In the genomic region with DNA sequence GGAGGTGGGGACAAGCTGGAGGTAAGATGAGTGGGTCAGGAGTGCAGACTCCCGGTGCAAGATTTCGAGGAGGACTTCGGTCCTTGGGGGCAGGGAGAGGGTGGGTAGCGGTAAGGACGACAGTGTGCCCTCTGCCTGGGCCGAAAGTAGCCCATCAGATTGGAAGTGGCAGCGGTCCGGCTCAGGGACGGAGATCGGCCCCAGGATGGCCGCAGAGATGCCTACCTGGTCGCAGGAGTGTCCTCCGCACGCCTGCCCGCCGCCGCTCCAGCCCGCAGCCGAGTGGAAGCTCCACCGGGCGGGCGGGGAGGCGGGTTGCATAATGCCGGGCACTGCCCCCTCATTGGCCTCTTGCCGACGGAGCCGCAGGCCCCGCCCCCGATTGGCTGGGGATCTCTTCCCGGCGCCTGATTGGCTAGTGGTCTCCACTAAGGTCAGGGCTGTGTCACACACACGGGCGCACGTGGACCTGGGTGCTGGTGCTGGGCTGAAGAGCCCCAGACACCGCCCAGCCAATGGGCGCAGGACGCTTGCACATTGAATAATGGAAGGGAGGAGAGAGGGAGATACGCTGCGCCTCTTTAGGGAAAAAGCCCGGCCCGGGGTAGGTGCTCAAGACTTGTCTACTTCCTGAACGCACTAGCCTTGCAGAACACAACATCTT, we compare ENCODE assay signal across 1 cellular context.
A peak's percentile ranks its signal among the peaks of the same experiment; 100 is the strongest.
TF ChIP-seq lines count a peak whose summit lies in the region.

A gene with protein sequence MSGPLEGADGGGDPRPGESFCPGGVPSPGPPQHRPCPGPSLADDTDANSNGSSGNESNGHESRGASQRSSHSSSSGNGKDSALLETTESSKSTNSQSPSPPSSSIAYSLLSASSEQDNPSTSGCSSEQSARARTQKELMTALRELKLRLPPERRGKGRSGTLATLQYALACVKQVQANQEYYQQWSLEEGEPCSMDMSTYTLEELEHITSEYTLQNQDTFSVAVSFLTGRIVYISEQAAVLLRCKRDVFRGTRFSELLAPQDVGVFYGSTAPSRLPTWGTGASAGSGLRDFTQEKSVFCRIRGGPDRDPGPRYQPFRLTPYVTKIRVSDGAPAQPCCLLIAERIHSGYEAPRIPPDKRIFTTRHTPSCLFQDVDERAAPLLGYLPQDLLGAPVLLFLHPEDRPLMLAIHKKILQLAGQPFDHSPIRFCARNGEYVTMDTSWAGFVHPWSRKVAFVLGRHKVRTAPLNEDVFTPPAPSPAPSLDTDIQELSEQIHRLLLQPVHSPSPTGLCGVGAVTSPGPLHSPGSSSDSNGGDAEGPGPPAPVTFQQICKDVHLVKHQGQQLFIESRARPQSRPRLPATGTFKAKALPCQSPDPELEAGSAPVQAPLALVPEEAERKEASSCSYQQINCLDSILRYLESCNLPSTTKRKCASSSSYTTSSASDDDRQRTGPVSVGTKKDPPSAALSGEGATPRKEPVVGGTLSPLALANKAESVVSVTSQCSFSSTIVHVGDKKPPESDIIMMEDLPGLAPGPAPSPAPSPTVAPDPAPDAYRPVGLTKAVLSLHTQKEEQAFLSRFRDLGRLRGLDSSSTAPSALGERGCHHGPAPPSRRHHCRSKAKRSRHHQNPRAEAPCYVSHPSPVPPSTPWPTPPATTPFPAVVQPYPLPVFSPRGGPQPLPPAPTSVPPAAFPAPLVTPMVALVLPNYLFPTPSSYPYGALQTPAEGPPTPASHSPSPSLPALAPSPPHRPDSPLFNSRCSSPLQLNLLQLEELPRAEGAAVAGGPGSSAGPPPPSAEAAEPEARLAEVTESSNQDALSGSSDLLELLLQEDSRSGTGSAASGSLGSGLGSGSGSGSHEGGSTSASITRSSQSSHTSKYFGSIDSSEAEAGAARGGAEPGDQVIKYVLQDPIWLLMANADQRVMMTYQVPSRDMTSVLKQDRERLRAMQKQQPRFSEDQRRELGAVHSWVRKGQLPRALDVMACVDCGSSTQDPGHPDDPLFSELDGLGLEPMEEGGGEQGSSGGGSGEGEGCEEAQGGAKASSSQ (N-terminal part only) (minus strand): TSS at position 293 of the 664 bp plus-strand sequence. CDS start 1,698 bp downstream, outside the sequence.

TF ChIP-seq in HepG2, 621 proteins besides CTCF, POLR2A, EP300 and RAD21 (continued from another document and continues in another):
- TF ChIP-seq, protein P1, sequence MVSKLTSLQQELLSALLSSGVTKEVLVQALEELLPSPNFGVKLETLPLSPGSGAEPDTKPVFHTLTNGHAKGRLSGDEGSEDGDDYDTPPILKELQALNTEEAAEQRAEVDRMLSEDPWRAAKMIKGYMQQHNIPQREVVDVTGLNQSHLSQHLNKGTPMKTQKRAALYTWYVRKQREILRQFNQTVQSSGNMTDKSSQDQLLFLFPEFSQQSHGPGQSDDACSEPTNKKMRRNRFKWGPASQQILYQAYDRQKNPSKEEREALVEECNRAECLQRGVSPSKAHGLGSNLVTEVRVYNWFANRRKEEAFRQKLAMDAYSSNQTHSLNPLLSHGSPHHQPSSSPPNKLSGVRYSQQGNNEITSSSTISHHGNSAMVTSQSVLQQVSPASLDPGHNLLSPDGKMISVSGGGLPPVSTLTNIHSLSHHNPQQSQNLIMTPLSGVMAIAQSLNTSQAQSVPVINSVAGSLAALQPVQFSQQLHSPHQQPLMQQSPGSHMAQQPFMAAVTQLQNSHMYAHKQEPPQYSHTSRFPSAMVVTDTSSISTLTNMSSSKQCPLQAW (CRISPR knock-in tag; IDR thresholded peaks at IDR 0.05), result no peak
- no peak for TF ChIP-seq EEA1 (CRISPR knock-in tag; IDR thresholded peaks at IDR 0.05; ENCODE audit: borderline replicate concordance)
- TF ChIP-seq, protein P2, sequence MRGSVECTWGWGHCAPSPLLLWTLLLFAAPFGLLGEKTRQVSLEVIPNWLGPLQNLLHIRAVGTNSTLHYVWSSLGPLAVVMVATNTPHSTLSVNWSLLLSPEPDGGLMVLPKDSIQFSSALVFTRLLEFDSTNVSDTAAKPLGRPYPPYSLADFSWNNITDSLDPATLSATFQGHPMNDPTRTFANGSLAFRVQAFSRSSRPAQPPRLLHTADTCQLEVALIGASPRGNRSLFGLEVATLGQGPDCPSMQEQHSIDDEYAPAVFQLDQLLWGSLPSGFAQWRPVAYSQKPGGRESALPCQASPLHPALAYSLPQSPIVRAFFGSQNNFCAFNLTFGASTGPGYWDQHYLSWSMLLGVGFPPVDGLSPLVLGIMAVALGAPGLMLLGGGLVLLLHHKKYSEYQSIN (CRISPR knock-in tag; IDR thresholded peaks at IDR 0.05; ENCODE audit: borderline replicate concordance), result no peak
- TF ChIP-seq FOXK2 (IDR thresholded peaks at IDR 0.05), result no peak
- no peak for TF ChIP-seq KMT2A (CRISPR knock-in tag; IDR thresholded peaks at IDR 0.05)
- no peak for TF ChIP-seq YEATS2 (CRISPR knock-in tag; IDR thresholded peaks at IDR 0.05; ENCODE audit: borderline replicate concordance)
- TF ChIP-seq HOXA7 (CRISPR knock-in tag; IDR thresholded peaks at IDR 0.05), result no peak
- no peak for TF ChIP-seq IKZF1 (IDR thresholded peaks at IDR 0.05)
- TF ChIP-seq JARID2 (CRISPR knock-in tag; IDR thresholded peaks at IDR 0.05; ENCODE audit: insufficient replicate concordance), result no peak
- no peak; the same call in 1 of the 2 replicates for TF ChIP-seq ZNF678 (CRISPR knock-in tag; IDR thresholded peaks at IDR 0.05)
- TF ChIP-seq KDM5A (IDR thresholded peaks at IDR 0.05; ENCODE audit: borderline replicate concordance, low read length), result no peak
- TF ChIP-seq, protein P3, sequence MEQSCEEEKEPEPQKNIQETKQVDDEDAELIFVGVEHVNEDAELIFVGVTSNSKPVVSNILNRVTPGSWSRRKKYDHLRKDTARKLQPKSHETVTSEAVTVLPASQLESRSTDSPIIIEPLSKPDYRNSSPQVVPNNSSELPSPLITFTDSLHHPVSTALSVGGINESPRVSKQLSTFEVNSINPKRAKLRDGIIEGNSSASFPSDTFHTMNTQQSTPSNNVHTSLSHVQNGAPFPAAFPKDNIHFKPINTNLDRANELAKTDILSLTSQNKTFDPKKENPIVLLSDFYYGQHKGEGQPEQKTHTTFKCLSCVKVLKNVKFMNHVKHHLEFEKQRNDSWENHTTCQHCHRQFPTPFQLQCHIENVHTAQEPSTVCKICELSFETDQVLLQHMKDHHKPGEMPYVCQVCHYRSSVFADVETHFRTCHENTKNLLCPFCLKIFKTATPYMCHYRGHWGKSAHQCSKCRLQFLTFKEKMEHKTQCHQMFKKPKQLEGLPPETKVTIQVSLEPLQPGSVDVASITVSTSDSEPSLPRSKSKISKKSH (CRISPR knock-in tag; IDR thresholded peaks at IDR 0.05; ENCODE audit: borderline replicate concordance), result no peak
- no peak for TF ChIP-seq KDM6A (CRISPR knock-in tag; IDR thresholded peaks at IDR 0.05; ENCODE audit: low read depth)
- TF ChIP-seq, protein P4, sequence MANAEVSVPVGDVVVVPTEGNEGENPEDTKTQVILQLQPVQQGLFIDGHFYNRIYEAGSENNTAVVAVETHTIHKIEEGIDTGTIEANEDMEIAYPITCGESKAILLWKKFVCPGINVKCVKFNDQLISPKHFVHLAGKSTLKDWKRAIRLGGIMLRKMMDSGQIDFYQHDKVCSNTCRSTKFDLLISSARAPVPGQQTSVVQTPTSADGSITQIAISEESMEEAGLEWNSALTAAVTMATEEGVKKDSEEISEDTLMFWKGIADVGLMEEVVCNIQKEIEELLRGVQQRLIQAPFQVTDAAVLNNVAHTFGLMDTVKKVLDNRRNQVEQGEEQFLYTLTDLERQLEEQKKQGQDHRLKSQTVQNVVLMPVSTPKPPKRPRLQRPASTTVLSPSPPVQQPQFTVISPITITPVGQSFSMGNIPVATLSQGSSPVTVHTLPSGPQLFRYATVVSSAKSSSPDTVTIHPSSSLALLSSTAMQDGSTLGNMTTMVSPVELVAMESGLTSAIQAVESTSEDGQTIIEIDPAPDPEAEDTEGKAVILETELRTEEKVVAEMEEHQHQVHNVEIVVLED (CRISPR knock-in tag; IDR thresholded peaks at IDR 0.05; ENCODE audit: borderline replicate concordance), result no peak
- no peak for TF ChIP-seq ZNF235 (CRISPR knock-in tag; IDR thresholded peaks at IDR 0.05; ENCODE audit: borderline replicate concordance)
- TF ChIP-seq SNAI1 (CRISPR knock-in tag; IDR thresholded peaks at IDR 0.05; ENCODE audit: borderline replicate concordance), result no peak
- TF ChIP-seq, protein P5, sequence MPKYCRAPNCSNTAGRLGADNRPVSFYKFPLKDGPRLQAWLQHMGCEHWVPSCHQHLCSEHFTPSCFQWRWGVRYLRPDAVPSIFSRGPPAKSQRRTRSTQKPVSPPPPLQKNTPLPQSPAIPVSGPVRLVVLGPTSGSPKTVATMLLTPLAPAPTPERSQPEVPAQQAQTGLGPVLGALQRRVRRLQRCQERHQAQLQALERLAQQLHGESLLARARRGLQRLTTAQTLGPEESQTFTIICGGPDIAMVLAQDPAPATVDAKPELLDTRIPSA (CRISPR knock-in tag; IDR thresholded peaks at IDR 0.05; ENCODE audit: borderline replicate concordance), result no peak
- TF ChIP-seq, protein P6, sequence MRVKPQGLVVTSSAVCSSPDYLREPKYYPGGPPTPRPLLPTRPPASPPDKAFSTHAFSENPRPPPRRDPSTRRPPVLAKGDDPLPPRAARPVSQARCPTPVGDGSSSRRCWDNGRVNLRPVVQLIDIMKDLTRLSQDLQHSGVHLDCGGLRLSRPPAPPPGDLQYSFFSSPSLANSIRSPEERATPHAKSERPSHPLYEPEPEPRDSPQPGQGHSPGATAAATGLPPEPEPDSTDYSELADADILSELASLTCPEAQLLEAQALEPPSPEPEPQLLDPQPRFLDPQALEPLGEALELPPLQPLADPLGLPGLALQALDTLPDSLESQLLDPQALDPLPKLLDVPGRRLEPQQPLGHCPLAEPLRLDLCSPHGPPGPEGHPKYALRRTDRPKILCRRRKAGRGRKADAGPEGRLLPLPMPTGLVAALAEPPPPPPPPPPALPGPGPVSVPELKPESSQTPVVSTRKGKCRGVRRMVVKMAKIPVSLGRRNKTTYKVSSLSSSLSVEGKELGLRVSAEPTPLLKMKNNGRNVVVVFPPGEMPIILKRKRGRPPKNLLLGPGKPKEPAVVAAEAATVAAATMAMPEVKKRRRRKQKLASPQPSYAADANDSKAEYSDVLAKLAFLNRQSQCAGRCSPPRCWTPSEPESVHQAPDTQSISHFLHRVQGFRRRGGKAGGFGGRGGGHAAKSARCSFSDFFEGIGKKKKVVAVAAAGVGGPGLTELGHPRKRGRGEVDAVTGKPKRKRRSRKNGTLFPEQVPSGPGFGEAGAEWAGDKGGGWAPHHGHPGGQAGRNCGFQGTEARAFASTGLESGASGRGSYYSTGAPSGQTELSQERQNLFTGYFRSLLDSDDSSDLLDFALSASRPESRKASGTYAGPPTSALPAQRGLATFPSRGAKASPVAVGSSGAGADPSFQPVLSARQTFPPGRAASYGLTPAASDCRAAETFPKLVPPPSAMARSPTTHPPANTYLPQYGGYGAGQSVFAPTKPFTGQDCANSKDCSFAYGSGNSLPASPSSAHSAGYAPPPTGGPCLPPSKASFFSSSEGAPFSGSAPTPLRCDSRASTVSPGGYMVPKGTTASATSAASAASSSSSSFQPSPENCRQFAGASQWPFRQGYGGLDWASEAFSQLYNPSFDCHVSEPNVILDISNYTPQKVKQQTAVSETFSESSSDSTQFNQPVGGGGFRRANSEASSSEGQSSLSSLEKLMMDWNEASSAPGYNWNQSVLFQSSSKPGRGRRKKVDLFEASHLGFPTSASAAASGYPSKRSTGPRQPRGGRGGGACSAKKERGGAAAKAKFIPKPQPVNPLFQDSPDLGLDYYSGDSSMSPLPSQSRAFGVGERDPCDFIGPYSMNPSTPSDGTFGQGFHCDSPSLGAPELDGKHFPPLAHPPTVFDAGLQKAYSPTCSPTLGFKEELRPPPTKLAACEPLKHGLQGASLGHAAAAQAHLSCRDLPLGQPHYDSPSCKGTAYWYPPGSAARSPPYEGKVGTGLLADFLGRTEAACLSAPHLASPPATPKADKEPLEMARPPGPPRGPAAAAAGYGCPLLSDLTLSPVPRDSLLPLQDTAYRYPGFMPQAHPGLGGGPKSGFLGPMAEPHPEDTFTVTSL (CRISPR knock-in tag; IDR thresholded peaks at IDR 0.05; ENCODE audit: borderline replicate concordance), result no peak
- no peak for TF ChIP-seq ARID2 (CRISPR knock-in tag; IDR thresholded peaks at IDR 0.05; ENCODE audit: borderline replicate concordance)
- 0 out of 2 replicates have a peak, but pooled peaks have one; percentile 20 for TF ChIP-seq ZNF598 (CRISPR knock-in tag; IDR thresholded peaks at IDR 0.05; ENCODE audit: borderline replicate concordance)
- TF ChIP-seq, protein P7, sequence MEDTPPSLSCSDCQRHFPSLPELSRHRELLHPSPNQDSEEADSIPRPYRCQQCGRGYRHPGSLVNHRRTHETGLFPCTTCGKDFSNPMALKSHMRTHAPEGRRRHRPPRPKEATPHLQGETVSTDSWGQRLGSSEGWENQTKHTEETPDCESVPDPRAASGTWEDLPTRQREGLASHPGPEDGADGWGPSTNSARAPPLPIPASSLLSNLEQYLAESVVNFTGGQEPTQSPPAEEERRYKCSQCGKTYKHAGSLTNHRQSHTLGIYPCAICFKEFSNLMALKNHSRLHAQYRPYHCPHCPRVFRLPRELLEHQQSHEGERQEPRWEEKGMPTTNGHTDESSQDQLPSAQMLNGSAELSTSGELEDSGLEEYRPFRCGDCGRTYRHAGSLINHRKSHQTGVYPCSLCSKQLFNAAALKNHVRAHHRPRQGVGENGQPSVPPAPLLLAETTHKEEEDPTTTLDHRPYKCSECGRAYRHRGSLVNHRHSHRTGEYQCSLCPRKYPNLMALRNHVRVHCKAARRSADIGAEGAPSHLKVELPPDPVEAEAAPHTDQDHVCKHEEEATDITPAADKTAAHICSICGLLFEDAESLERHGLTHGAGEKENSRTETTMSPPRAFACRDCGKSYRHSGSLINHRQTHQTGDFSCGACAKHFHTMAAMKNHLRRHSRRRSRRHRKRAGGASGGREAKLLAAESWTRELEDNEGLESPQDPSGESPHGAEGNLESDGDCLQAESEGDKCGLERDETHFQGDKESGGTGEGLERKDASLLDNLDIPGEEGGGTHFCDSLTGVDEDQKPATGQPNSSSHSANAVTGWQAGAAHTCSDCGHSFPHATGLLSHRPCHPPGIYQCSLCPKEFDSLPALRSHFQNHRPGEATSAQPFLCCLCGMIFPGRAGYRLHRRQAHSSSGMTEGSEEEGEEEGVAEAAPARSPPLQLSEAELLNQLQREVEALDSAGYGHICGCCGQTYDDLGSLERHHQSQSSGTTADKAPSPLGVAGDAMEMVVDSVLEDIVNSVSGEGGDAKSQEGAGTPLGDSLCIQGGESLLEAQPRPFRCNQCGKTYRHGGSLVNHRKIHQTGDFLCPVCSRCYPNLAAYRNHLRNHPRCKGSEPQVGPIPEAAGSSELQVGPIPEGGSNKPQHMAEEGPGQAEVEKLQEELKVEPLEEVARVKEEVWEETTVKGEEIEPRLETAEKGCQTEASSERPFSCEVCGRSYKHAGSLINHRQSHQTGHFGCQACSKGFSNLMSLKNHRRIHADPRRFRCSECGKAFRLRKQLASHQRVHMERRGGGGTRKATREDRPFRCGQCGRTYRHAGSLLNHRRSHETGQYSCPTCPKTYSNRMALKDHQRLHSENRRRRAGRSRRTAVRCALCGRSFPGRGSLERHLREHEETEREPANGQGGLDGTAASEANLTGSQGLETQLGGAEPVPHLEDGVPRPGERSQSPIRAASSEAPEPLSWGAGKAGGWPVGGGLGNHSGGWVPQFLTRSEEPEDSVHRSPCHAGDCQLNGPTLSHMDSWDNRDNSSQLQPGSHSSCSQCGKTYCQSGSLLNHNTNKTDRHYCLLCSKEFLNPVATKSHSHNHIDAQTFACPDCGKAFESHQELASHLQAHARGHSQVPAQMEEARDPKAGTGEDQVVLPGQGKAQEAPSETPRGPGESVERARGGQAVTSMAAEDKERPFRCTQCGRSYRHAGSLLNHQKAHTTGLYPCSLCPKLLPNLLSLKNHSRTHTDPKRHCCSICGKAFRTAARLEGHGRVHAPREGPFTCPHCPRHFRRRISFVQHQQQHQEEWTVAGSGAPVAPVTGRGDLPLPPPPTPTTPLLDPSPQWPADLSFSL (CRISPR knock-in tag; IDR thresholded peaks at IDR 0.05), result no peak
